1 cellular context compared by ENCODE assay signal in genomic region chr4:171521726-171522125, GRCh38.
TF ChIP-seq lines count a peak whose summit lies in the region.

No MANE protein-coding gene starts in this region.

TF ChIP-seq in GM23338, 12 proteins besides CTCF, POLR2A, EP300 and RAD21:
- TF ChIP-seq ZNF462 (CRISPR knock-in tag; IDR thresholded peaks at IDR 0.05) (no peak), POLR2AphosphoS5 (IDR thresholded peaks at IDR 0.05; ENCODE audit: low read depth) (no peak), ZNF114 (CRISPR knock-in tag; IDR thresholded peaks at IDR 0.05) (no peak), CREB1 (CRISPR knock-in tag; IDR thresholded peaks at IDR 0.05; ENCODE audit: low read depth) (no peak)
